In the genomic region with DNA sequence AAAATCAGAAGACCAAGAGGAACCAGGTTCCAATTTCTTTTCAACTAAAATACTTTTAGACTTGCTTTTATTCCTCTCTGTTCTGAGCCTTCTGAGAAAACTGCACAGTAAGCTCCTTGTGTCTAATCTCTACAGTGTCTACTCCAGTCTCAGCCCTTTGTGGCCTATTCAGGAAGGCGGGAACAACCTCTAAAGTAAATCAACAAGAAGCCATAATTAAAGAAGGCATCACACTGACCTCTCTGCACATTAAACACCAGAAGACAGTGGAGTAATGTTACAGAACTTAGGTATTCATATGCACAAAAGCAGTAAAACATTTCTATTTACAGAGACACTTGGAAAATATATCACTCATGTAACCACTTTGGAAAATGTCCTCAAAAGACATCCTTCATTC, we compare ENCODE assay signal across 19 cellular contexts. TPM values are rescaled to one million over a fixed set of nuclear protein-coding genes. Genes with fewer than 3 reads are reported as not detected.
DNase-seq lines count a peak whose midpoint lies in the region; TF ChIP-seq lines count a peak whose summit lies in the region.
"Had no signal": no experiment of that assay in that cellular context is flagged by ENCODE, and none has a peak within 500 bp of the region (broad histone marks: within the 10 kb centered on the region; RNA-seq: fewer than 3 reads in every experiment).

No MANE protein-coding gene starts in this region.

- no peak for DNase-seq in activated T-cell treated with anti-CD3 and anti-CD28 coated beads, Interleukin-2, amount 50 U/mL, for 24 hours
- no peak for DNase-seq in activated T-cell treated with anti-CD3 and anti-CD28 coated beads, Interleukin-2, amount 50 U/mL, for 1 hour
- no peak for DNase-seq in CD4-positive, alpha-beta memory T cell
- DNase-seq in NCI-H2227 (lab: John Stamatoyannopoulos, UW; ENCODE audit: unreplicated experiment) (peak; percentile 18), mesothelial cell of epicardium (ENCODE audit: low spot score in 2 of 2, unreplicated experiment in 2 of 2) (no peak), RPMI8226 (no peak), retina (no peak), mesendoderm (no peak)
- DNase-seq: C1 segment of cervical spinal cord, EL, GOT3, IMR-90, Karpas-422, MG63, NCI-H1092 treated with DMSO at 0.1 percent for 48 hours, NCI-H1930, NCI-H2171 treated with DMSO at 0.1 percent for 48 hours, NCI-H510A treated with DMSO at 0.1 percent for 48 hours, PC-9 had no signal

- no peak for TF ChIP-seq CTCF in mesothelial cell of epicardium (IDR thresholded peaks at IDR 0.05; ENCODE audit: unreplicated experiment)

- H3K4me1 ChIP-seq in CD4-positive, alpha-beta memory T cell (ENCODE audit: insufficient read depth, low read length) = no peaks in the 10 kb centered on the region
- no peaks in the 10 kb centered on the region for H3K4me1 ChIP-seq in mesendoderm (ENCODE audit: control insufficient read depth, low read depth, low read length)

- no peak overlapping the region for H2AK5ac ChIP-seq in mesendoderm (ENCODE audit: low read length)

- no peak overlapping the region for H4K5ac ChIP-seq in mesendoderm (ENCODE audit: low read length)

- WGBS in mesendoderm (ENCODE audit: extremely low coverage, insufficient coverage, low lambda C conversion rate) = no CpG with 5 or more reads among the region's 1 CpG

- H3K4me3 Mint-ChIP-seq in activated T-cell treated with anti-CD3 and anti-CD28 coated beads, Interleukin-2, amount 50 U/mL, for 24 hours = no peak overlapping the region
- H3K4me3 Mint-ChIP-seq in CD4-positive, alpha-beta memory T cell = no peak overlapping the region
- no peak overlapping the region for H3K4me3 Mint-ChIP-seq in mesothelial cell of epicardium

- CTCF ChIA-PET in CD4-positive, alpha-beta memory T cell (lab: Charles Lee; ENCODE audit: partially characterized antibody) = no interaction called here

- H3K4me2 ChIP-seq in mesendoderm (ENCODE audit: low read length) = no peak overlapping the region
- H3K4me2 ChIP-seq: PC-9 had no signal

- H3K4ac ChIP-seq in mesendoderm (ENCODE audit: low read depth, low read length) = no peak overlapping the region

- no peaks in the 10 kb centered on the region for H3K9me3 Mint-ChIP-seq in activated T-cell treated with anti-CD3 and anti-CD28 coated beads, Interleukin-2, amount 50 U/mL, for 24 hours
- no peaks in the 10 kb centered on the region for H3K9me3 Mint-ChIP-seq in CD4-positive, alpha-beta memory T cell
- H3K9me3 Mint-ChIP-seq in mesothelial cell of epicardium = no peaks in the 10 kb centered on the region

- no peak overlapping the region for H3K18ac ChIP-seq in mesendoderm (ENCODE audit: low read length)

- H4K8ac ChIP-seq in mesendoderm (ENCODE audit: low read depth, low read length) = no peak overlapping the region

- no peak overlapping the region for H3K23ac ChIP-seq in mesendoderm (ENCODE audit: low read length)

- H3K9me3 ChIP-seq in CD4-positive, alpha-beta memory T cell (ENCODE audit: control insufficient read depth in 1 of 2, low read length in 2 of 2) = no peaks in the 10 kb centered on the region
- H3K9me3 ChIP-seq: MG63 had no signal

- H3K27ac Mint-ChIP-seq in activated T-cell treated with anti-CD3 and anti-CD28 coated beads, Interleukin-2, amount 50 U/mL, for 24 hours = peak overlapping the region; percentile 44
- peak overlapping the region in 5 of 7 donors; percentile 36 to 86 (median 62) for H3K27ac Mint-ChIP-seq in CD4-positive, alpha-beta memory T cell
- peak overlapping the region; percentile 50 for H3K27ac Mint-ChIP-seq in mesothelial cell of epicardium

- no peak overlapping the region for H3K56ac ChIP-seq in mesendoderm (ENCODE audit: low read length)

- POLR2A ChIA-PET in CD4-positive, alpha-beta memory T cell (lab: Charles Lee; ENCODE audit: partially characterized antibody) = no interaction called here

- peaks cover 49% of the 10 kb centered on the region for H3K36me3 ChIP-seq in CD4-positive, alpha-beta memory T cell (ENCODE audit: insufficient read depth, low read length)
- no peaks in the 10 kb centered on the region for H3K36me3 ChIP-seq in mesendoderm (ENCODE audit: control insufficient read depth, insufficient read depth, low read length)

- no peak overlapping the region for H2BK120ac ChIP-seq in mesendoderm (ENCODE audit: low read depth, low read length)

- H3K79me2 ChIP-seq in mesendoderm (ENCODE audit: control insufficient read depth, insufficient read depth, low read length) = no peaks in the 10 kb centered on the region

- no peak overlapping the region for H2BK5ac ChIP-seq in mesendoderm (ENCODE audit: low read length)

- H3K27me3 Mint-ChIP-seq in activated T-cell treated with anti-CD3 and anti-CD28 coated beads, Interleukin-2, amount 50 U/mL, for 24 hours = no peaks in the 10 kb centered on the region
- H3K27me3 Mint-ChIP-seq in CD4-positive, alpha-beta memory T cell = no peaks in the 10 kb centered on the region
- no peaks in the 10 kb centered on the region for H3K27me3 Mint-ChIP-seq in mesothelial cell of epicardium (ENCODE audit: low read depth)

- no peak overlapping the region for H3K27ac ChIP-seq in CD4-positive, alpha-beta memory T cell (ENCODE audit: low read depth, low read length)
- H3K27ac ChIP-seq in mesendoderm (ENCODE audit: low read depth, low read length) = no peak overlapping the region
- H3K27ac ChIP-seq: PC-9 had no signal

- H3K4me1 Mint-ChIP-seq in activated T-cell treated with anti-CD3 and anti-CD28 coated beads, Interleukin-2, amount 50 U/mL, for 24 hours (ENCODE audit: low read depth) = peaks cover 16% of the 10 kb centered on the region
- H3K4me1 Mint-ChIP-seq in CD4-positive, alpha-beta memory T cell = peaks cover 1 to 16% (median 8%) of the 10 kb centered on the region in 4 donors
- H3K4me1 Mint-ChIP-seq in mesothelial cell of epicardium = no peaks in the 10 kb centered on the region

- intact Hi-C loops in CD4-positive, alpha-beta memory T cell (cut with micrococcal nuclease) = no loop called here

- peaks cover 86% of the 10 kb centered on the region for H3K36me3 Mint-ChIP-seq in activated T-cell treated with anti-CD3 and anti-CD28 coated beads, Interleukin-2, amount 50 U/mL, for 24 hours (ENCODE audit: low read depth)
- H3K36me3 Mint-ChIP-seq in CD4-positive, alpha-beta memory T cell = peaks cover 40 to 75% of the 10 kb centered on the region in 2 donors
- H3K36me3 Mint-ChIP-seq in mesothelial cell of epicardium = peaks cover 18% of the 10 kb centered on the region

- H3K9ac ChIP-seq in mesendoderm (ENCODE audit: low read length) = no peak overlapping the region

- H3K79me1 ChIP-seq in mesendoderm (ENCODE audit: low read length) = no peaks in the 10 kb centered on the region

- no peak overlapping the region for H3K4me3 ChIP-seq in CD4-positive, alpha-beta memory T cell (ENCODE audit: low read length in 2 of 2)
- H3K4me3 ChIP-seq in mesendoderm (ENCODE audit: low read length) = no peak overlapping the region
- H3K4me3 ChIP-seq: MG63, PC-9 had no signal

- H3K27me3 ChIP-seq in CD4-positive, alpha-beta memory T cell (ENCODE audit: insufficient read depth, low read length) = no peaks in the 10 kb centered on the region
- no peaks in the 10 kb centered on the region for H3K27me3 ChIP-seq in mesendoderm (ENCODE audit: insufficient read depth, low read length, poor library complexity)
- H3K27me3 ChIP-seq: MG63 had no signal

- no peak overlapping the region for H2BK15ac ChIP-seq in mesendoderm (replicated peaks; ENCODE audit: low read depth)

RNA-seq across cellular contexts. Expression of a gene that starts 14.9 kb away (rescaled TPM):
- 10 to 100 TPM; 24.0 to 25.5 TPM for total RNA-seq in CD4-positive, alpha-beta memory T cell
- polyA plus RNA-seq in CD4-positive, alpha-beta memory T cell = 10 to 100 TPM; 32.3 to 36.2 TPM
- 15.5 to 17.5 TPM (median 15.9 TPM) in 3 replicates for total RNA-seq in mesothelial cell of epicardium
- 8.1 TPM for polyA plus RNA-seq in mesendoderm (2013, experiment 1 of 2)
- 7.9 TPM for polyA plus RNA-seq in mesendoderm (2013, experiment 2 of 2)

RNA-seq across cellular contexts. Expression of a gene that starts 48.6 kb away (rescaled TPM):
- 10 to 100 TPM; 40.7 to 50.8 TPM for total RNA-seq in CD4-positive, alpha-beta memory T cell
- 10 to 100 TPM; 12.5 to 20.0 TPM for polyA plus RNA-seq in CD4-positive, alpha-beta memory T cell
- total RNA-seq in mesothelial cell of epicardium = 35.1 to 38.9 TPM (median 38.4 TPM) in 3 replicates
- polyA plus RNA-seq in mesendoderm (2013, experiment 1 of 2) = 42.2 TPM
- polyA plus RNA-seq in mesendoderm (2013, experiment 2 of 2) = 39.8 TPM

RNA-seq across cellular contexts. Expression of a gene that starts 49.1 kb away (rescaled TPM):
- total RNA-seq in CD4-positive, alpha-beta memory T cell = 10 to 100 TPM; 17.8 to 18.4 TPM
- 1 to 10 TPM; 7.2 to 7.9 TPM for polyA plus RNA-seq in CD4-positive, alpha-beta memory T cell
- total RNA-seq in mesothelial cell of epicardium = 35.5 to 37.9 TPM (median 37.3 TPM) in 3 replicates
- polyA plus RNA-seq in mesendoderm (2013, experiment 1 of 2) = 12.9 TPM
- polyA plus RNA-seq in mesendoderm (2013, experiment 2 of 2) = 12.9 TPM
